12 cellular contexts compared by ENCODE assay signal in genomic region chr14:75184447-75184846, GRCh38. TPM values are rescaled to one million over a fixed set of nuclear protein-coding genes. Genes with fewer than 3 reads are reported as not detected.
DNase-seq lines count a peak whose midpoint lies in the region; ATAC-seq and TF ChIP-seq lines count a peak whose summit lies in the region.
"Had no signal": no experiment of that assay in that cellular context is flagged by ENCODE, and none has a peak within 500 bp of the region (broad histone marks: within the 10 kb centered on the region; RNA-seq: fewer than 3 reads in every experiment).

No MANE protein-coding gene starts in this region.

- no peaks in the 10 kb centered on the region for H3K9me3 ChIP-seq in adrenal gland (replicated peaks in 1 of 3)

- intact Hi-C loops in adrenal gland (cut with DNase I), result no loop called here

- H3K4me1 Mint-ChIP-seq in nephron progenitor cell, result peaks cover 6% of the 10 kb centered on the region

- no peaks in the 10 kb centered on the region for H3K27me3 ChIP-seq in adrenal gland

- no peak for TF ChIP-seq CTCF in adrenal gland (IDR thresholded peaks at IDR 0.05)
- no peak for TF ChIP-seq CTCF in nephron progenitor cell (IDR thresholded peaks at IDR 0.05)

- peak overlapping the region in 4 of 5 donors; percentile 36 to 70 (median 58) for H3K27ac ChIP-seq in adrenal gland

- H3K27me3 Mint-ChIP-seq in nephron progenitor cell (ENCODE audit: low read depth, poor library complexity), result peaks cover 23% of the 10 kb centered on the region

- H3K4me3 Mint-ChIP-seq in nephron progenitor cell, result no peak overlapping the region
- H3K4me3 Mint-ChIP-seq: activated naive CD8-positive, alpha-beta T cell treated with anti-CD3 and anti-CD28 coated beads for 36 hours had no signal

- no peak overlapping the region for H3K27ac Mint-ChIP-seq in nephron progenitor cell
- H3K27ac Mint-ChIP-seq: activated naive CD8-positive, alpha-beta T cell treated with anti-CD3 and anti-CD28 coated beads for 36 hours had no signal

- ATAC-seq in GM21526 (IDR thresholded peaks at IDR 0.05; ENCODE audit: low FRiP score, unreplicated experiment) (no peak), HG02642 (IDR thresholded peaks at IDR 0.05; ENCODE audit: poor library complexity, unreplicated experiment) (no peak), HG03469 (IDR thresholded peaks at IDR 0.05; ENCODE audit: unreplicated experiment) (no peak)

- H3K9me3 Mint-ChIP-seq in nephron progenitor cell, result no peaks in the 10 kb centered on the region
- H3K9me3 Mint-ChIP-seq: activated naive CD8-positive, alpha-beta T cell treated with anti-CD3 and anti-CD28 coated beads for 36 hours had no signal

- H3K4me3 ChIP-seq in adrenal gland, result no peak overlapping the region

- TF ChIP-seq POLR2A in adrenal gland (IDR thresholded peaks at IDR 0.05), result no peak

- no peaks in the 10 kb centered on the region for H3K36me3 Mint-ChIP-seq in nephron progenitor cell (ENCODE audit: low read depth)
- H3K36me3 Mint-ChIP-seq: activated naive CD8-positive, alpha-beta T cell treated with anti-CD3 and anti-CD28 coated beads for 36 hours had no signal

- no peaks in the 10 kb centered on the region for H3K36me3 ChIP-seq in adrenal gland (replicated peaks in 1 of 2)

- WGBS in adrenal gland, 4 donors, result 33 to 64% (median 53%) methylated on average over 3 of the region's 3 CpGs

- DNase-seq in EL (peak; percentile 44), HT1080 (ENCODE audit: low read depth) (peak; percentile 13), adrenal gland (no peak), myocyte (ENCODE audit: low read depth) (peak; percentile 38), nephron progenitor cell (no peak)
- DNase-seq: activated naive CD8-positive, alpha-beta T cell treated with anti-CD3 and anti-CD28 coated beads for 36 hours; COR-L47; erythroblast; NCI-H510A treated with DMSO at 0.1 percent for 48 hours had no signal

- H3K4me1 ChIP-seq in adrenal gland (replicated peaks in 1 of 2), result peaks cover 19 to 27% of the 10 kb centered on the region in 2 donors

RNA-seq across cellular contexts. Expression of gene TMED10, which starts 8.0 kb away (rescaled TPM):
- total RNA-seq in HT1080 (2014; rRNA removed; shearing (Covaris generic)), result 180 and 239 TPM in 2 replicates
- 189 and 251 TPM in 2 replicates for polyA plus RNA-seq in HT1080 (2015; cell fraction: cytosol; rRNA removed)
- polyA plus RNA-seq in HT1080 (2015; cell fraction: nucleus; rRNA removed), result 271 TPM in 2 replicates
- total RNA-seq in adrenal gland (100 to 1,000 TPM; 156 to 509 (median 319) TPM), myocyte (309 and 398 TPM in 2 replicates)
- polyA plus RNA-seq in adrenal gland, result 100 to 1,000 TPM in 1 of 3 donors, 10 to 100 TPM in 2; 33.7 to 532 (median 65.3) TPM
- 467 TPM for polyA plus RNA-seq in myocyte (2012)

RNA-seq across cellular contexts. Expression of gene NEK9, which starts 57.6 kb away (rescaled TPM):
- 19.5 and 22.0 TPM in 2 replicates for total RNA-seq in HT1080 (2014; rRNA removed; shearing (Covaris generic))
- polyA plus RNA-seq in HT1080 (2015; cell fraction: cytosol; rRNA removed), result 16.4 and 19.2 TPM in 2 replicates
- 63.8 and 68.9 TPM in 2 replicates for polyA plus RNA-seq in HT1080 (2015; cell fraction: nucleus; rRNA removed)
- total RNA-seq in adrenal gland (100 to 1,000 TPM in 4 of 8 donors, 10 to 100 TPM in 4; 66.9 to 165 (median 92.9) TPM), myocyte (46.5 and 51.7 TPM in 2 replicates)
- polyA plus RNA-seq in adrenal gland, result 10 to 100 TPM; 51.7 to 73.6 (median 62.6) TPM
- polyA plus RNA-seq in myocyte (2012), result 58.9 TPM

Comparison
In these comparisons a context has a peak if more than half of its experiments do, and no peak if none do; other contexts are left out.
1. DNase-seq: peak in EL (single experiment), HT1080 (single experiment) and myocyte (single experiment); none in adrenal gland (0 of 7) and nephron progenitor cell (single experiment).